Comparison of ENCODE assay signal across 8 cellular contexts in genomic region chr3:9810357-9810726, GRCh38. TPM values are rescaled to one million over a fixed set of nuclear protein-coding genes. Genes with fewer than 3 reads are reported as not detected.
DNase-seq lines count a peak whose midpoint lies in the region; ATAC-seq and TF ChIP-seq lines count a peak whose summit lies in the region.

No MANE protein-coding gene starts in this region.

- POLR2A ChIA-PET in activated B cell treated with CpG ODN at 0.5 μM for 24 hours (lab: Charles Lee): interaction anchor here (1.0 to 6.4 kb wide), 4 partner anchors 9 to 80 kb away, joined by 3 to 146 read pairs (median 14); partner anchors contain the start of genes ARPC4, BRPF1, JAGN1 and TADA3

- H3K36me3 ChIP-seq in gastroesophageal sphincter: peaks cover 0 to 45% of the 10 kb centered on the region in 2 donors

- H3K9me3 Mint-ChIP-seq in activated B cell treated with CpG ODN at 0.5 μM for 24 hours: no peaks in the 10 kb centered on the region

- peaks cover 25% of the 10 kb centered on the region for H3K36me3 Mint-ChIP-seq in activated B cell treated with CpG ODN at 0.5 μM for 24 hours (ENCODE audit: low read depth)

- TF ChIP-seq CTCF in GM12865 (IDR thresholded peaks at IDR 0.05; ENCODE audit: insufficient read depth, low read depth, low read length, missing control alignments) (no peak), activated B cell treated with CpG ODN at 0.5 μM for 24 hours (IDR thresholded peaks at IDR 0.05) (no peak), gastroesophageal sphincter (IDR thresholded peaks at IDR 0.05) (no peak)

- peaks cover 33% of the 10 kb centered on the region for H3K4me1 Mint-ChIP-seq in activated B cell treated with CpG ODN at 0.5 μM for 24 hours

- peak overlapping the region; percentile 78 for H3K4me3 Mint-ChIP-seq in activated B cell treated with CpG ODN at 0.5 μM for 24 hours

- H3K27ac ChIP-seq in gastroesophageal sphincter: peak overlapping the region; percentile 93 to 98 (median 95)

- peak; percentile 5 for ATAC-seq in activated B cell treated with CpG ODN at 0.5 μM for 24 hours (ENCODE audit: low read depth)
- ATAC-seq in gastroesophageal sphincter: peak; percentile 30
- ATAC-seq in sciatic nerve: peak; percentile 33
- no peak for ATAC-seq in GM18867 (IDR thresholded peaks at IDR 0.05; ENCODE audit: unreplicated experiment)
- no peak for ATAC-seq in HG03565 (IDR thresholded peaks at IDR 0.05; ENCODE audit: unreplicated experiment)
- ATAC-seq in GM19023 (IDR thresholded peaks at IDR 0.05; ENCODE audit: unreplicated experiment): no peak

- TF ChIP-seq EP300 in gastroesophageal sphincter (IDR thresholded peaks at IDR 0.05): no peak

- intact Hi-C loops in activated B cell treated with CpG ODN at 0.5 μM for 24 hours (cut with micrococcal nuclease): no loop called here
- intact Hi-C loops in sciatic nerve (cut with DNase I): no loop called here

- H3K9me3 ChIP-seq in gastroesophageal sphincter: no peaks in the 10 kb centered on the region

- H3K4me1 ChIP-seq in gastroesophageal sphincter: peaks cover 0 to 31% (median 8%) of the 10 kb centered on the region in 3 donors

- peak overlapping the region; percentile 55 for H3K4me3 ChIP-seq in GM12865 (ENCODE audit: low read depth, low read length)
- H3K4me3 ChIP-seq in gastroesophageal sphincter: peak overlapping the region; percentile 77 to 85

- DNase-seq in GM12865 (ENCODE audit: low read depth): no peak
- no peak for DNase-seq in activated B cell treated with CpG ODN at 0.5 μM for 24 hours
- DNase-seq in sciatic nerve (ENCODE audit: low spot score): no peak
- no peak for DNase-seq in RKO (ENCODE audit: low spot score)

- CTCF ChIA-PET in activated B cell treated with CpG ODN at 0.5 μM for 24 hours (lab: Charles Lee): interaction anchor here (1.2 kb wide), 1 partner anchor 15 kb away, joined by 4 read pairs; no protein-coding TSS in a partner anchor

- no peaks in the 10 kb centered on the region for H3K27me3 ChIP-seq in gastroesophageal sphincter

- no peak for TF ChIP-seq POLR2A in gastroesophageal sphincter (IDR thresholded peaks at IDR 0.05)

- H3K27ac Mint-ChIP-seq in activated B cell treated with CpG ODN at 0.5 μM for 24 hours: peak overlapping the region; percentile 73

- H3K27me3 Mint-ChIP-seq in activated B cell treated with CpG ODN at 0.5 μM for 24 hours: no peaks in the 10 kb centered on the region

- 0% methylated on average over 4 of the region's 25 CpGs; no CpG with 5 or more reads in 1 of the 2 donors for WGBS in gastroesophageal sphincter (ENCODE audit: low coverage in 1 of 2), 2 donors

RNA-seq across cellular contexts. Expression of gene TTLL3, which starts 0.3 kb away (rescaled TPM):
- total RNA-seq in activated B cell treated with CpG ODN at 0.5 μM for 24 hours (51.4 and 61.9 TPM in 2 replicates), gastroesophageal sphincter (10 to 100 TPM in 3 of 4 donors, 1 to 10 TPM in 1; 6.2 to 71.3 (median 29.5) TPM), sciatic nerve (113 TPM)

RNA-seq across cellular contexts. Expression of gene ARPC4, which starts 17.5 kb away (rescaled TPM):
- total RNA-seq in activated B cell treated with CpG ODN at 0.5 μM for 24 hours: 315 and 338 TPM in 2 replicates
- total RNA-seq in gastroesophageal sphincter: 100 to 1,000 TPM; 157 to 203 (median 171) TPM
- total RNA-seq in sciatic nerve: 117 TPM

RNA-seq across cellular contexts. Expression of gene TADA3, which starts 18.1 kb away (rescaled TPM):
- total RNA-seq in activated B cell treated with CpG ODN at 0.5 μM for 24 hours (43.8 and 44.7 TPM in 2 replicates), gastroesophageal sphincter (10 to 100 TPM; 54.6 to 82.2 (median 66.0) TPM), sciatic nerve (43.1 TPM)

RNA-seq across cellular contexts. Expression of gene RPUSD3, which starts 33.5 kb away (rescaled TPM):
- total RNA-seq in activated B cell treated with CpG ODN at 0.5 μM for 24 hours (49.5 and 55.7 TPM in 2 replicates), gastroesophageal sphincter (10 to 100 TPM; 23.7 to 43.1 (median 32.6) TPM), sciatic nerve (29.6 TPM)

RNA-seq across cellular contexts. Expression of gene CAMK1, which starts 40.6 kb away (rescaled TPM):
- 0.69 and 1.7 TPM in 2 replicates for total RNA-seq in activated B cell treated with CpG ODN at 0.5 μM for 24 hours
- total RNA-seq in gastroesophageal sphincter: 10 to 100 TPM; 54.5 to 81.3 (median 69.7) TPM
- 26.9 TPM for total RNA-seq in sciatic nerve

Comparison
In these comparisons a context has a peak if more than half of its experiments do, and no peak if none do; other contexts are left out.
1. ATAC-seq: peak in activated B cell treated with CpG ODN at 0.5 μM for 24 hours (single experiment), gastroesophageal sphincter (single experiment) and sciatic nerve (single experiment); none in GM18867 (single experiment), HG03565 (single experiment) and GM19023 (single experiment).